Comparison of ENCODE assay signal across 8 cellular contexts in the genomic region with DNA sequence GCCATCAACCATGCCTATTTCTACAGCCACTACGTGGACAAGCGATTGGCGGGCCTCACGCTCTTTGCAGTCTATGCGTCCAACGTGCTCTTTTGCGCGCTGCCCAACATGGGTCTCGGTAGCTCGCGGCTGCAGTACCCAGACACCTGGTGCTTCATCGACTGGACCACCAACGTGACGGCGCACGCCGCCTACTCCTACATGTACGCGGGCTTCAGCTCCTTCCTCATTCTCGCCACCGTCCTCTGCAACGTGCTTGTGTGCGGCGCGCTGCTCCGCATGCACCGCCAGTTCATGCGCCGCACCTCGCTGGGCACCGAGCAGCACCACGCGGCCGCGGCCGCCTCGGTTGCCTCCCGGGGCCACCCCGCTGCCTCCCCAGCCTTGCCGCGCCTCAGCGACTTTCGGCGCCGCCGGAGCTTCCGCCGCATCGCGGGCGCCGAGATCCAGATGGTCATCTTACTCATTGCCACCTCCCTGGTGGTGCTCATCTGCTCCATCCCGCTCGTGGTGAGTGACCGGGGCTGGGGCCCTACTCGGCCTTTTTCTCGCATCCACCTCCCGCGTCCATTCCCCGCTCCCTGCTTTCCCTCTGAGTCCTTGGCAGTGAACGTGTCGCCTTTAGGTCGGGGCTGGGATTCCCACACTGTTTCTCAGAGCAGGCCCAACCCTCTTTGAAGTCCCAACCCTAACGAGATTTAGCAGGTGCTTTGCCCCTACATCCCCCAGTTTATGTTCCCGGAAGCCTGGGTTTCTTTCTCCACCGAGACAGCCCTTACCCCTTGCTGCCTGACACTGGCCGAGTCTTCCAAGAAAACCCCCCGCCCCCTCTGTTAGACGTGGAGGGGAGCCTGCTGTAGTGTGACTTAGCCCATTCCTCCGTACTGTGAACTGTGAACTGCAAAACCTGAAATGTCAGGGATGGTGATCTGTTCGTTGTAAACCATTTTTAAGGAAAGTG. TPM values are rescaled to one million over a fixed set of nuclear protein-coding genes. Genes with fewer than 3 reads are reported as not detected.
DNase-seq lines count a peak whose midpoint lies in the region; ATAC-seq and TF ChIP-seq lines count a peak whose summit lies in the region.

No MANE protein-coding gene starts in this region.

- no peaks in the 10 kb centered on the region for H3K27me3 ChIP-seq in ACC112 (ENCODE audit: insufficient read depth, low read length)
- H3K27me3 ChIP-seq in breast epithelium = no peaks in the 10 kb centered on the region

- DNase-seq in RPMI8226 (peak; percentile 40), breast epithelium (ENCODE audit: low spot score in 2 of 2) (no peak), left colon (peak; percentile 36 to 62)
- peak; percentile 49 to 55 for DNase-seq in stimulated activated CD8-positive, alpha-beta memory T cell treated with anti-CD3 and anti-CD28 coated beads, Interleukin-7, amount 100 ng/mL, for 4 hours (ENCODE audit: low read depth in 2 of 2)

- H2AFZ ChIP-seq in ACC112 (ENCODE audit: low read length, unreplicated experiment) = peak overlapping the region; percentile 28

- peak overlapping the region; percentile 53 for H3K27ac ChIP-seq in ACC112 (ENCODE audit: low read depth, low read length)
- H3K27ac ChIP-seq in breast epithelium = peak overlapping the region; percentile 95 to 97

- TF ChIP-seq POLR2A in breast epithelium (IDR thresholded peaks at IDR 0.05) = no peak

- H3K9me3 ChIP-seq in breast epithelium = no peaks in the 10 kb centered on the region

- H3K4me1 ChIP-seq in ACC112 (ENCODE audit: control insufficient read depth, insufficient read depth, low read length, unreplicated experiment) (peaks cover 27% of the 10 kb centered on the region), breast epithelium (peaks cover 0 to 6% of the 10 kb centered on the region in 2 donors)

- H3K36me3 ChIP-seq in ACC112 (ENCODE audit: insufficient read depth, low read length) = peaks cover 4% of the 10 kb centered on the region; the same call in 1 of the 2 replicates
- no peaks in the 10 kb centered on the region for H3K36me3 ChIP-seq in breast epithelium

- ATAC-seq in GM21447 (IDR thresholded peaks at IDR 0.05; ENCODE audit: unreplicated experiment) (peak; percentile 27), left colon (peak; percentile 12), HG02884 (IDR thresholded peaks at IDR 0.05; ENCODE audit: unreplicated experiment) (no peak), HG02970 (IDR thresholded peaks at IDR 0.05; ENCODE audit: low FRiP score, unreplicated experiment) (no peak)

- peaks cover 74% of the 10 kb centered on the region for H3K79me2 ChIP-seq in ACC112 (ENCODE audit: control insufficient read depth, insufficient read depth, low read length, unreplicated experiment)

- peak overlapping the region; percentile 98 for H3K4me3 ChIP-seq in ACC112 (ENCODE audit: low read depth, low read length)
- peak overlapping the region; percentile 82 to 90 (median 83) for H3K4me3 ChIP-seq in breast epithelium

- intact Hi-C loops in breast epithelium (cut with DNase I; ENCODE audit: low total_unique reads) (no loop called here), left colon (cut with DNase I, micrococcal nuclease) (loop anchor here in 1 of 2 donors (10.0 kb wide), 1 partner anchor 967 kb away; no protein-coding TSS in a partner anchor)

- no peak for TF ChIP-seq CTCF in breast epithelium (IDR thresholded peaks at IDR 0.05)

RNA-seq across cellular contexts. Expression of gene PTGER4, which starts 1.9 kb away (rescaled TPM):
- total RNA-seq in breast epithelium = 10 to 100 TPM; 20.5 to 31.5 (median 27.5) TPM
- total RNA-seq in left colon = 10 to 100 TPM; 56.7 to 58.2 TPM

Comparison
In these comparisons a context has a peak if more than half of its experiments do, and no peak if none do; other contexts are left out.
1. ATAC-seq: peak in GM21447 (single experiment) and left colon (single experiment); none in HG02884 (single experiment) and HG02970 (single experiment).
2. DNase-seq: peak in RPMI8226 (single experiment), left colon (2 of 2) and stimulated activated CD8-positive, alpha-beta memory T cell treated with anti-CD3 and anti-CD28 coated beads, Interleukin-7, amount 100 ng/mL, for 4 hours (2 of 2); none in breast epithelium (0 of 2).